9 cellular contexts compared by ENCODE assay signal in genomic region chr19:489418-490196, GRCh38. TPM values are rescaled to one million over a fixed set of nuclear protein-coding genes. Genes with fewer than 3 reads are reported as not detected.
DNase-seq lines count a peak whose midpoint lies in the region; ATAC-seq and TF ChIP-seq lines count a peak whose summit lies in the region.
"Had no signal": no experiment of that assay in that cellular context is flagged by ENCODE, and none has a peak within 500 bp of the region (broad histone marks: within the 10 kb centered on the region; RNA-seq: fewer than 3 reads in every experiment).

No MANE protein-coding gene starts in this region.

- H3K18ac ChIP-seq in H9 (ENCODE audit: insufficient read length, low read depth, low read length): no peak overlapping the region

- POLR2A ChIA-PET in CD4-positive, alpha-beta T cell (lab: Charles Lee): interaction anchor here (0.9 to 1.5 kb wide), 5 partner anchors 8 to 144 kb away, joined by 3 to 34 read pairs (median 7); partner anchors contain the start of genes POLRMT and TPGS1

- CTCF ChIA-PET in CD4-positive, alpha-beta T cell (lab: Charles Lee): interaction anchor here (2.7 to 4.1 kb wide), 3 partner anchors 17 to 21 kb away, joined by 18 to 29 read pairs (median 25); no protein-coding TSS in a partner anchor

- no peak overlapping the region for H2BK20ac ChIP-seq in H9 (ENCODE audit: low read depth, low read length, poor library complexity, severe bottlenecking)

- H3K4me3 ChIP-seq in heart left ventricle: peak overlapping the region; percentile 74 to 99 (median 93)

- no peak overlapping the region for H2BK12ac ChIP-seq in H9 (ENCODE audit: insufficient read length, low read depth, low read length)

- no peak overlapping the region for H2BK5ac ChIP-seq in H9 (ENCODE audit: insufficient read length, low read length)

- no peak overlapping the region for H3T11ph ChIP-seq in H9 (ENCODE audit: low read length)

- no peak for ATAC-seq in CD4-positive, alpha-beta T cell (ENCODE audit: poor library complexity)
- peak; percentile 2 for ATAC-seq in activated T-helper 17 cell treated with anti-CD3 and anti-CD28 coated beads, Interleukin-2, amount 50 U/mL, for 72 hours (replicated peaks)
- ATAC-seq in heart left ventricle: peak; percentile 19 to 53 (median 35)
- no peak for ATAC-seq in GM18520 (IDR thresholded peaks at IDR 0.05; ENCODE audit: unreplicated experiment)
- no peak for ATAC-seq in GM21737 (IDR thresholded peaks at IDR 0.05; ENCODE audit: unreplicated experiment)

- intact Hi-C loops in CD4-positive, alpha-beta T cell (cut with DNase I, micrococcal nuclease): loop anchor here (1.0 to 5.0 kb wide), 3 partner anchors 17 to 147 kb away; partner anchors contain the start of genes MIER2 (in 1 of the 2) and TPGS1 (in 1 of the 2)
- intact Hi-C loops in heart left ventricle (cut with DNase I): loop anchor here in 4 of 10 donors (2.0 to 10.0 kb wide), 4 partner anchors 17 to 195 kb away; partner anchors contain the start of genes PLPP2 (in 1 of the 4) and TPGS1 (in 1 of the 4)

- no CpG with 5 or more reads among the region's 61 CpGs for WGBS in H9 (ENCODE audit: extremely low coverage, insufficient read length, low lambda C conversion rate)
- 18 to 56% (median 31%) methylated on average over 30 to 61 of the region's 61 CpGs for WGBS in heart left ventricle, 4 donors

- no peak for TF ChIP-seq POLR2A in heart left ventricle (IDR thresholded peaks at IDR 0.05)

- peak overlapping the region; percentile 30 for H3K27ac Mint-ChIP-seq in CD4-positive, alpha-beta T cell
- H3K27ac Mint-ChIP-seq in H9: peak overlapping the region in 2 of 3 experiments; percentile 62 to 68; a peak in 2 of 7 replicates
- H3K27ac Mint-ChIP-seq in activated T-helper 17 cell treated with anti-CD3 and anti-CD28 coated beads, Interleukin-2, amount 50 U/mL, for 72 hours: no peak overlapping the region

- H3K4me1 Mint-ChIP-seq in CD4-positive, alpha-beta T cell (ENCODE audit: low read depth): no peaks in the 10 kb centered on the region
- peaks cover 16 to 35% of the 10 kb centered on the region in 2 experiments for H3K4me1 Mint-ChIP-seq in H9
- H3K4me1 Mint-ChIP-seq in activated T-helper 17 cell treated with anti-CD3 and anti-CD28 coated beads, Interleukin-2, amount 50 U/mL, for 72 hours: no peaks in the 10 kb centered on the region

- H3K4ac ChIP-seq in H9 (ENCODE audit: low read depth, low read length): no peak overlapping the region

- no peak overlapping the region for H3K23ac ChIP-seq in H9 (ENCODE audit: insufficient read length, low read depth, low read length)

- H3K9me3 ChIP-seq in CD4-positive, alpha-beta T cell (ENCODE audit: control insufficient read depth, low read length): no peaks in the 10 kb centered on the region
- H3K9me3 ChIP-seq in H9 (ENCODE audit: control insufficient read depth, low read depth, low read length) (no peaks in the 10 kb centered on the region), heart left ventricle (no peaks in the 10 kb centered on the region)

- no peak overlapping the region for H4K8ac ChIP-seq in H9 (replicated peaks; ENCODE audit: insufficient read length, low read depth, low read length)

- no peak overlapping the region for H2BK120ac ChIP-seq in H9 (ENCODE audit: low read depth, low read length, poor library complexity, severe bottlenecking)

- peak in 1 of 10 experiments; percentile 15 for DNase-seq in CD4-positive, alpha-beta T cell
- peak; percentile 64 for DNase-seq in H9
- peak in 1 of 5 donors; percentile 61 for DNase-seq in heart left ventricle
- peak; percentile 43 for DNase-seq in putamen (ENCODE audit: low spot score)
- DNase-seq in dedifferentiated amniotic fluid mesenchymal stem cell (ENCODE audit: extremely low spot score): no peak

- no peaks in the 10 kb centered on the region for H3K9me3 Mint-ChIP-seq in CD4-positive, alpha-beta T cell
- peaks cover 3 to 4% of the 10 kb centered on the region in 2 experiments; a peak in 2 of 5 replicates for H3K9me3 Mint-ChIP-seq in H9
- H3K9me3 Mint-ChIP-seq in activated T-helper 17 cell treated with anti-CD3 and anti-CD28 coated beads, Interleukin-2, amount 50 U/mL, for 72 hours: no peaks in the 10 kb centered on the region

- no peak overlapping the region for H3K27ac ChIP-seq in CD4-positive, alpha-beta T cell (ENCODE audit: low read depth, low read length)
- H3K27ac ChIP-seq in H9 (ENCODE audit: insufficient read length, low read depth, low read length): no peak overlapping the region
- peak overlapping the region; percentile 75 to 97 (median 94) for H3K27ac ChIP-seq in heart left ventricle

- H2AK5ac ChIP-seq in H9 (ENCODE audit: insufficient read length, low read length): no peak overlapping the region

- no peaks in the 10 kb centered on the region for H3K79me2 ChIP-seq in H9 (ENCODE audit: insufficient read depth, low read length)

- peaks cover 16% of the 10 kb centered on the region for H3K27me3 Mint-ChIP-seq in CD4-positive, alpha-beta T cell
- peaks cover 19% of the 10 kb centered on the region for H3K27me3 Mint-ChIP-seq in H9 (ENCODE audit: low read depth)
- H3K27me3 Mint-ChIP-seq in activated T-helper 17 cell treated with anti-CD3 and anti-CD28 coated beads, Interleukin-2, amount 50 U/mL, for 72 hours: no peaks in the 10 kb centered on the region

- H3K36me3 Mint-ChIP-seq in CD4-positive, alpha-beta T cell (ENCODE audit: low read depth): no peaks in the 10 kb centered on the region
- no peaks in the 10 kb centered on the region for H3K36me3 Mint-ChIP-seq in H9 (ENCODE audit: insufficient read depth in 1 of 3, low read depth in 3 of 3)
- no peaks in the 10 kb centered on the region for H3K36me3 Mint-ChIP-seq in activated T-helper 17 cell treated with anti-CD3 and anti-CD28 coated beads, Interleukin-2, amount 50 U/mL, for 72 hours (ENCODE audit: low read depth)

- no peak overlapping the region for H2BK15ac ChIP-seq in H9 (ENCODE audit: low read depth, low read length)

- no peak overlapping the region for H3K9ac ChIP-seq in H9 (ENCODE audit: extremely low read depth, insufficient read length, low read length)

- no peak for TF ChIP-seq CTCF in CD4-positive, alpha-beta T cell (IDR thresholded peaks at IDR 0.05)
- TF ChIP-seq CTCF in H9 (conservative IDR thresholded peaks at IDR 0.05) (no peak), heart left ventricle (IDR thresholded peaks at IDR 0.05) (no peak)

- H3K36me3 ChIP-seq in heart left ventricle: no peaks in the 10 kb centered on the region

- no peak overlapping the region for H2AFZ ChIP-seq in H9 (ENCODE audit: low read length)

- H3K4me1 ChIP-seq in H9 (ENCODE audit: insufficient read depth, low read length) (no peaks in the 10 kb centered on the region; the same call in 1 of the 2 replicates), heart left ventricle (peaks cover 0 to 18% (median 6%) of the 10 kb centered on the region in 12 donors)

- peaks cover 4% of the 10 kb centered on the region for H3K23me2 ChIP-seq in H9 (ENCODE audit: insufficient read length, low read depth, low read length, poor library complexity, severe bottlenecking)

- peaks cover 11% of the 10 kb centered on the region for H3K27me3 ChIP-seq in CD4-positive, alpha-beta T cell (ENCODE audit: control insufficient read depth, insufficient read depth, low read length)
- H3K27me3 ChIP-seq in H9 (ENCODE audit: insufficient read depth, low read length): no peaks in the 10 kb centered on the region
- peaks cover 0 to 23% (median 8%) of the 10 kb centered on the region in 9 donors for H3K27me3 ChIP-seq in heart left ventricle

- no peak overlapping the region for H4K91ac ChIP-seq in H9 (ENCODE audit: insufficient read length, low read depth, low read length)

- no peak overlapping the region for H3K56ac ChIP-seq in H9 (ENCODE audit: insufficient read length, low read depth, low read length)

- peak overlapping the region; percentile 76 for H3K4me3 Mint-ChIP-seq in CD4-positive, alpha-beta T cell
- peak overlapping the region; percentile 78 to 85 for H3K4me3 Mint-ChIP-seq in H9
- peak overlapping the region; percentile 41 for H3K4me3 Mint-ChIP-seq in activated T-helper 17 cell treated with anti-CD3 and anti-CD28 coated beads, Interleukin-2, amount 50 U/mL, for 72 hours

- H4K20me1 ChIP-seq in H9 (ENCODE audit: control insufficient read depth, insufficient read depth, insufficient read length): peaks cover 4% of the 10 kb centered on the region

- no peak overlapping the region; the same call in 1 of the 2 replicates for H3K14ac ChIP-seq in H9 (ENCODE audit: insufficient read depth, low read length)

- no peak overlapping the region for H4K5ac ChIP-seq in H9 (ENCODE audit: insufficient read length, low read depth, low read length)

- H3K4me2 ChIP-seq in H9 (ENCODE audit: insufficient read depth, insufficient read length, low read length): peak overlapping the region; percentile 10

- H3K79me1 ChIP-seq in H9 (ENCODE audit: insufficient read depth, low read depth, low read length, poor library complexity, severe bottlenecking): no peaks in the 10 kb centered on the region

RNA-seq across cellular contexts. Expression of gene MADCAM1, which starts 6.7 kb away (rescaled TPM):
- total RNA-seq in CD4-positive, alpha-beta T cell: under 1 TPM; 0.20 to 0.91 TPM
- total RNA-seq in H9 (2021) (0.72 and 1.2 TPM in 2 replicates), heart left ventricle (under 1 TPM in 8 of 9 donors, not detected in 1; 0.23 to 0.56 (median 0.36) TPM)
- under 1 TPM in 1 of 2 donors, not detected in 1; 0.29 TPM for total RNA-seq in activated T-helper 17 cell treated with anti-CD3 and anti-CD28 coated beads, Interleukin-2, amount 50 U/mL, for 72 hours
- under 1 TPM; 0.04 to 0.61 TPM for polyA plus RNA-seq in heart left ventricle

RNA-seq across cellular contexts. Expression of gene TPGS1, which starts 17.7 kb away (rescaled TPM):
- 10 to 100 TPM; 17.2 to 18.2 TPM for total RNA-seq in CD4-positive, alpha-beta T cell
- total RNA-seq in H9 (2021) (7.4 and 8.1 TPM in 2 replicates), heart left ventricle (10 to 100 TPM in 8 of 9 donors, 1 to 10 TPM in 1; 5.7 to 39.3 (median 11.3) TPM)
- 10 to 100 TPM in 1 of 2 donors, 1 to 10 TPM in 1; 6.3 to 14.1 TPM for total RNA-seq in activated T-helper 17 cell treated with anti-CD3 and anti-CD28 coated beads, Interleukin-2, amount 50 U/mL, for 72 hours
- 10 to 100 TPM; 18.3 to 18.6 TPM for polyA plus RNA-seq in heart left ventricle

RNA-seq across cellular contexts. Expression of gene SHC2, which starts 28.8 kb away (rescaled TPM):
- under 1 TPM; 0.36 to 0.42 TPM for total RNA-seq in CD4-positive, alpha-beta T cell
- total RNA-seq in H9 (2021) (16.6 and 18.0 TPM in 2 replicates), heart left ventricle (10 to 100 TPM in 7 of 9 donors, 1 to 10 TPM in 2; 9.1 to 35.8 (median 14.6) TPM)
- under 1 TPM in 1 of 2 donors, not detected in 1; 0.26 TPM for total RNA-seq in activated T-helper 17 cell treated with anti-CD3 and anti-CD28 coated beads, Interleukin-2, amount 50 U/mL, for 72 hours
- polyA plus RNA-seq in heart left ventricle: 10 to 100 TPM in 1 of 2 donors, 1 to 10 TPM in 1; 6.7 to 22.3 TPM
- total RNA-seq: T-helper 1 cell treated with Interleukin-12 subunit alpha and Interleukin-12 subunit beta and Interleukin-4 antibody, amounts not matched to agents 30 ng/mL and 1 ng/mL, for 36 hours had no signal

RNA-seq across cellular contexts. Expression of gene CDC34, which starts 42.0 kb away (rescaled TPM):
- 10 to 100 TPM; 38.5 to 43.4 TPM for total RNA-seq in CD4-positive, alpha-beta T cell
- 109 and 112 TPM in 2 replicates for total RNA-seq in H9 (2021)
- 10 to 100 TPM; 31.4 to 44.5 TPM for total RNA-seq in activated T-helper 17 cell treated with anti-CD3 and anti-CD28 coated beads, Interleukin-2, amount 50 U/mL, for 72 hours
- 100 to 1,000 TPM in 3 of 9 donors, 10 to 100 TPM in 6; 61.9 to 200 (median 84.6) TPM for total RNA-seq in heart left ventricle
- 100 to 1,000 TPM; 122 to 148 TPM for polyA plus RNA-seq in heart left ventricle

RNA-seq across cellular contexts. Expression of gene GZMM, which starts 54.2 kb away (rescaled TPM):
- total RNA-seq in CD4-positive, alpha-beta T cell: 10 to 100 TPM; 41.6 to 46.3 TPM
- total RNA-seq in H9 (2021) (0.64 and 0.66 TPM in 2 replicates), heart left ventricle (1 to 10 TPM in 2 of 9 donors, under 1 TPM in 2, not detected in 5; 0.40 to 3.0 (median 0.87) TPM)
- 10 to 100 TPM; 30.5 to 31.3 TPM for total RNA-seq in activated T-helper 17 cell treated with anti-CD3 and anti-CD28 coated beads, Interleukin-2, amount 50 U/mL, for 72 hours
- polyA plus RNA-seq in heart left ventricle: under 1 TPM; 0.12 to 0.34 TPM

Comparison
In these comparisons a context has a peak if more than half of its experiments do, and no peak if none do; other contexts are left out.
1. ATAC-seq: peak in activated T-helper 17 cell treated with anti-CD3 and anti-CD28 coated beads, Interleukin-2, amount 50 U/mL, for 72 hours (single experiment) and heart left ventricle (4 of 4); none in CD4-positive, alpha-beta T cell (single experiment), GM18520 (single experiment) and GM21737 (single experiment).
2. H3K27ac ChIP-seq: peak in heart left ventricle (12 of 12); none in CD4-positive, alpha-beta T cell (single experiment) and H9 (single experiment).
3. RNA of gene SHC2, which starts 28.8 kb away (total RNA-seq): 16.6 to 18.0 TPM in H9 and 9.1 to 35.8 TPM in heart left ventricle; 0.36 to 0.42 TPM in CD4-positive, alpha-beta T cell and 0.26 TPM in activated T-helper 17 cell treated with anti-CD3 and anti-CD28 coated beads, Interleukin-2, amount 50 U/mL, for 72 hours; every median in the first group is over 4 times any median in the second.
4. Peak in every context shown above with its lines, with median percentiles within 50 percentile points of each other: H3K4me3 Mint-ChIP-seq.